In genomic region chr7:83468251-83468739, GRCh38 we compare ENCODE assay signal across 9 cellular contexts.
DNase-seq lines count a peak whose midpoint lies in the region; ATAC-seq and TF ChIP-seq lines count a peak whose summit lies in the region.
"Had no signal": no experiment of that assay in that cellular context is flagged by ENCODE, and none has a peak within 500 bp of the region (broad histone marks: within the 10 kb centered on the region; RNA-seq: fewer than 3 reads in every experiment).

No MANE protein-coding gene starts in this region.

- TF ChIP-seq POLR2A in right lobe of liver (IDR thresholded peaks at IDR 0.05) = no peak

- 18% methylated on average over 2 of the region's 2 CpGs for WGBS in right lobe of liver (ENCODE audit: insufficient coverage, low coverage, low lambda C conversion rate, missing lambda C conversion rate)

- no peaks in the 10 kb centered on the region for H3K4me1 ChIP-seq in colonic mucosa
- H3K4me1 ChIP-seq in right lobe of liver = no peaks in the 10 kb centered on the region

- H3K4me3 ChIP-seq in colonic mucosa (no peak overlapping the region), right lobe of liver (no peak overlapping the region)

- intact Hi-C loops in colonic mucosa (cut with DNase I) = no loop called here
- intact Hi-C loops in right lobe of liver (cut with DNase I) = no loop called here

- no peak for TF ChIP-seq CTCF in GM20000 (IDR thresholded peaks at IDR 0.05; ENCODE audit: extremely low read depth, missing control alignments)
- TF ChIP-seq CTCF in colonic mucosa (IDR thresholded peaks at IDR 0.05) = no peak
- TF ChIP-seq CTCF in right lobe of liver (IDR thresholded peaks at IDR 0.05) = no peak

- H3K9me3 ChIP-seq in colonic mucosa = no peaks in the 10 kb centered on the region
- H3K9me3 ChIP-seq in right lobe of liver = no peaks in the 10 kb centered on the region

- H3K36me3 ChIP-seq in colonic mucosa = no peaks in the 10 kb centered on the region
- H3K36me3 ChIP-seq in right lobe of liver = no peaks in the 10 kb centered on the region

- peak; percentile 49 for DNase-seq in DMS79 treated with DMSO at 0.1 percent for 48 hours (lab: John Stamatoyannopoulos, UW)
- peak; percentile 13 for DNase-seq in GM20000 (ENCODE audit: low spot score)
- peak; percentile 65 for DNase-seq in NCI-H774 (lab: John Stamatoyannopoulos, UW)
- peak; percentile 54 for DNase-seq in colonic mucosa
- peak; percentile 51 to 70 (median 60) for DNase-seq in right lobe of liver
- no peak for DNase-seq in activated naive CD4-positive, alpha-beta T cell treated with anti-CD3 and anti-CD28 coated beads, Interleukin-2, amount 50 U/mL, for 16 hours
- DNase-seq in DMS114 treated with DMSO at 0.1 percent for 48 hours (lab: John Stamatoyannopoulos, UW; ENCODE audit: unreplicated experiment) = no peak
- DNase-seq: activated B cell treated with CpG ODN at 0.5 μM for 24 hours had no signal

- H3K27ac ChIP-seq in colonic mucosa = no peak overlapping the region
- no peak overlapping the region for H3K27ac ChIP-seq in right lobe of liver

- ATAC-seq in HG03457 (IDR thresholded peaks at IDR 0.05; ENCODE audit: unreplicated experiment) (peak; percentile 94), right lobe of liver (peak; percentile 27 to 95 (median 60))

- H3K27me3 ChIP-seq in colonic mucosa (no peaks in the 10 kb centered on the region), right lobe of liver (no peaks in the 10 kb centered on the region)

- H3K9ac ChIP-seq in colonic mucosa (ENCODE audit: low read depth in 2 of 2, low read length in 2 of 2) = no peak overlapping the region

Comparison
In these comparisons a context has a peak if more than half of its experiments do, and no peak if none do; other contexts are left out.
1. DNase-seq: peak in DMS79 treated with DMSO at 0.1 percent for 48 hours (single experiment), GM20000 (single experiment), NCI-H774 (single experiment), colonic mucosa (single experiment) and right lobe of liver (3 of 3); none in activated naive CD4-positive, alpha-beta T cell treated with anti-CD3 and anti-CD28 coated beads, Interleukin-2, amount 50 U/mL, for 16 hours (single experiment) and DMS114 treated with DMSO at 0.1 percent for 48 hours (single experiment).